In genomic region chr14:23286020-23286903, GRCh38 we compare ENCODE assay signal across 8 cellular contexts. TPM values are rescaled to one million over a fixed set of nuclear protein-coding genes. Genes with fewer than 3 reads are reported as not detected.
A peak's percentile ranks its signal among the peaks of the same experiment; 100 is the strongest.
DNase-seq lines count a peak whose midpoint lies in the region; ATAC-seq and TF ChIP-seq lines count a peak whose summit lies in the region.

A gene with protein sequence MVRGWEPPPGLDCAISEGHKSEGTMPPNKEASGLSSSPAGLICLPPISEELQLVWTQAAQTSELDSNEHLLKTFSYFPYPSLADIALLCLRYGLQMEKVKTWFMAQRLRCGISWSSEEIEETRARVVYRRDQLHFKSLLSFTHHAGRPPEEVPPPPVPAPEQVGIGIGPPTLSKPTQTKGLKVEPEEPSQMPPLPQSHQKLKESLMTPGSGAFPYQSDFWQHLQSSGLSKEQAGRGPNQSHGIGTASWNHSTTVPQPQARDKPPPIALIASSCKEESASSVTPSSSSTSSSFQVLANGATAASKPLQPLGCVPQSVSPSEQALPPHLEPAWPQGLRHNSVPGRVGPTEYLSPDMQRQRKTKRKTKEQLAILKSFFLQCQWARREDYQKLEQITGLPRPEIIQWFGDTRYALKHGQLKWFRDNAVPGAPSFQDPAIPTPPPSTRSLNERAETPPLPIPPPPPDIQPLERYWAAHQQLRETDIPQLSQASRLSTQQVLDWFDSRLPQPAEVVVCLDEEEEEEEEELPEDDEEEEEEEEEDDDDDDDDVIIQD (minus strand): TSS chr14:23286132. CDS start chr14:23285952, 180 bp downstream.

- ATAC-seq in HG03460 (IDR thresholded peaks at IDR 0.05; ENCODE audit: unreplicated experiment) (peak; percentile 96), left lobe of liver (peak; percentile 97)

- POLR2A ChIA-PET in BJ (lab: Charles Lee), result interaction anchor here (0.7 to 1.3 kb wide), 2 partner anchors 15 to 36 kb away, joined by 3 to 6 read pairs; no protein-coding TSS in a partner anchor

- H3K27me3 ChIP-seq in BJ (ENCODE audit: control insufficient read depth, insufficient read depth, low read length) (peaks cover 2% of the 10 kb centered on the region), colonic mucosa (no peaks in the 10 kb centered on the region)

- TF ChIP-seq CTCF in BJ (IDR thresholded peaks at IDR 0.05; ENCODE audit: insufficient read depth, low read depth, low read length) (peak; percentile 14; the same call in 1 of the 2 replicates), colonic mucosa (IDR thresholded peaks at IDR 0.05) (no peak)

- no peaks in the 10 kb centered on the region for H3K9me3 ChIP-seq in colonic mucosa

- peak within 1 kb of the TSS; percentile 99 for H3K27ac ChIP-seq in colonic mucosa

- peak within 1 kb of the TSS; percentile 79 to 98 for H3K9ac ChIP-seq in colonic mucosa (ENCODE audit: low read depth in 2 of 2, low read length in 2 of 2)

- DNase-seq in BJ (ENCODE audit: low read depth) (peak; percentile 90), GM19240 (ENCODE audit: insufficient read length, low spot score) (peak; percentile 94), NCI-H526 (lab: John Stamatoyannopoulos, UW) (peak; percentile 97 to 99), colonic mucosa (peak; percentile 99), left lobe of liver (ENCODE audit: low spot score) (peak; percentile 100)
- DNase-seq in activated CD4-positive, alpha-beta T cell treated with anti-CD3 and anti-CD28 coated beads for 48 hours, result peak; percentile 99
- peak; percentile 95 for DNase-seq in stimulated activated CD4-positive, alpha-beta T cell treated with anti-CD3 and anti-CD28 coated beads, Interleukin-2, amount 100 ng/mL, for 4 hours (ENCODE audit: low read depth)

- H3K4me3 ChIP-seq in BJ (ENCODE audit: low read depth, low read length) (peak within 1 kb of the TSS; percentile 92), colonic mucosa (peak within 1 kb of the TSS; percentile 70)

- CTCF ChIA-PET in BJ (lab: Yijun Ruan, JAX), result interaction anchor here (0.6 to 3.8 kb wide), 5 partner anchors 8 to 386 kb away, joined by 3 to 15 read pairs (median 12); no protein-coding TSS in a partner anchor

- H3K4me1 ChIP-seq in colonic mucosa, result peaks cover 4% of the 10 kb centered on the region

- H3K36me3 ChIP-seq in BJ (ENCODE audit: control insufficient read depth, insufficient read depth, low read length) (no peaks in the 10 kb centered on the region), colonic mucosa (no peaks in the 10 kb centered on the region)

- intact Hi-C loops in colonic mucosa (cut with DNase I), result no loop called here

RNA-seq across cellular contexts. Expression of the gene that starts here (rescaled TPM):
- 11.9 and 16.0 TPM in 2 replicates for polyA plus RNA-seq in BJ (2011; rRNA removed)
- polyA minus RNA-seq in BJ (2011; rRNA and poly(A)+ RNA removed), result 13.2 and 26.1 TPM in 2 replicates
- total RNA-seq in colonic mucosa, result 10 to 100 TPM; 16.5 to 21.9 TPM
- total RNA-seq in left lobe of liver, result 8.9 TPM

Comparison
In these comparisons a context has a peak if more than half of its experiments do, and no peak if none do; other contexts are left out.
1. Peak in every context shown above with its lines: DNase-seq, ATAC-seq, H3K4me3 ChIP-seq and H3K27ac ChIP-seq.